In the genomic region with DNA sequence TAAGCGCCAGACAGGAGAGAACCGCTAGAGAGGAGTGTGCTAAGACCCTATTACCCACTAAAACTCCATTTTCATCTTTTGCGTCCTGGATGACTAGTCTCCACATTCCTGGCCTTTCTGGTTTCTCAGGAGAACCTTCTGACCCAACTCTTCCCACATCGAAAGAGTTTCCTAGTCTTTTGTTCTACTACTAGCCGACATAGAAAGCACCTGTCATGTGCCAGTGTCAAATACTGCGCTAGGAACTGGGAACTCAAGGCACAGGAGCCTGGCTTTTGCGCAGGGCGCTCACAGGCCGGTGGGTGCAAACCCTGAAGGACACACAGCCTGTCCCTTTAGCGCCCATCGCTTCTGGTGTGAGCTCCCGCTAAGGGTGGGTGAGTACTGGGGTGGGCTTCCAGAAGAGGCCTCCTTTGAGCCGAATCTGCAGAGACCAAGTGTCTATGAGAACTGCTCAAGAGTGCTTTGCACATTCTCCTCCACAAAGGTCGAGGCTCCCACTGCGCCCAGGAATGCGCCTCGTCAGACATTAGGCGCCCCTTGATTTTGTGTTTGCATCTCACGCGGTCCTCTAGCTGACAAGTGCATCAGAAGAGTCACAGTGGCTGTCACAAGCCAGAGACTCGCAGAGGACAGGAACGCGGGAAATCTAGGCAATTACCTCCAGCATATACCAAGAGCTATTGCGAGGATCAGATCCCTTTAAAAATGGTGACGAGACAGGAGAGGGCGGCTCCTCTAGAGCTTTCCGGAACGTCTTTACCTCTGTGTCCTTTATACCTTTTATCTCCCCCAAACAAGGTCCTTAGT, we compare ENCODE assay signal across 8 cellular contexts. TPM values are rescaled to one million over a fixed set of nuclear protein-coding genes. Genes with fewer than 3 reads are reported as not detected.
DNase-seq lines count a peak whose midpoint lies in the region; TF ChIP-seq lines count a peak whose summit lies in the region.

No MANE protein-coding gene starts in this region.

- H3K36me3 ChIP-seq in HAP-1 (replicated peaks): peaks cover 20% of the 10 kb centered on the region
- H3K36me3 ChIP-seq in SJSA1: peaks cover 27% of the 10 kb centered on the region
- peaks cover 12 to 15% of the 10 kb centered on the region in 2 experiments for H3K36me3 ChIP-seq in trophoblast cell (ENCODE audit: control insufficient read depth in 1 of 2, insufficient read depth in 2 of 2, low read length in 2 of 2)

- peak overlapping the region; percentile 2 for H4K8ac ChIP-seq in trophoblast cell (ENCODE audit: low read depth, low read length)

- no peak overlapping the region for H2AK5ac ChIP-seq in trophoblast cell (ENCODE audit: low read length)

- in situ Hi-C loops in HAP-1 (cut with MboI; ENCODE audit: low sequenced_read_pairs): no loop called here

- peak overlapping the region; percentile 16 for H3K4me3 ChIP-seq in AG10803 (ENCODE audit: low read length)
- peak overlapping the region; percentile 65 for H3K4me3 ChIP-seq in HAP-1
- H3K4me3 ChIP-seq in SJSA1: peak overlapping the region; percentile 46; the same call in 1 of the 2 replicates
- peak overlapping the region; percentile 100 for H3K4me3 ChIP-seq in epithelial cell of esophagus (ENCODE audit: low read length)
- no peak overlapping the region for H3K4me3 ChIP-seq in trophoblast cell (ENCODE audit: low read depth, low read length)

- no peak overlapping the region for H3K9ac ChIP-seq in trophoblast cell (ENCODE audit: low read length)

- H2BK5ac ChIP-seq in trophoblast cell (ENCODE audit: low read depth, low read length, poor library complexity): no peak overlapping the region

- H3K27me3 ChIP-seq in HAP-1 (ENCODE audit: low read depth): no peaks in the 10 kb centered on the region
- no peaks in the 10 kb centered on the region for H3K27me3 ChIP-seq in SJSA1 (replicated peaks)
- no peaks in the 10 kb centered on the region for H3K27me3 ChIP-seq in trophoblast cell (ENCODE audit: insufficient read depth, low read length)

- H3K14ac ChIP-seq in trophoblast cell (ENCODE audit: low read length): no peak overlapping the region

- H3K9me3 ChIP-seq in HAP-1 (no peaks in the 10 kb centered on the region), SJSA1 (replicated peaks) (no peaks in the 10 kb centered on the region), trophoblast cell (ENCODE audit: insufficient read depth, low read depth, low read length) (no peaks in the 10 kb centered on the region)

- peaks cover 24% of the 10 kb centered on the region for H3K4me1 ChIP-seq in HAP-1
- H3K4me1 ChIP-seq in SJSA1 (replicated peaks): peaks cover 40% of the 10 kb centered on the region
- peaks cover 15 to 24% of the 10 kb centered on the region in 2 experiments for H3K4me1 ChIP-seq in trophoblast cell (ENCODE audit: control insufficient read depth in 1 of 2, insufficient read depth in 2 of 2, low read length in 2 of 2)

- H3K79me2 ChIP-seq in trophoblast cell (ENCODE audit: control insufficient read depth, insufficient read depth, low read length, poor library complexity): peaks cover 38% of the 10 kb centered on the region

- H4K91ac ChIP-seq in trophoblast cell (ENCODE audit: low read depth, low read length): peak overlapping the region; percentile 1

- no CpG with 5 or more reads among the region's 28 CpGs for WGBS in trophoblast cell (ENCODE audit: extremely low coverage, insufficient coverage, insufficient read length)

- H3K27ac ChIP-seq in SJSA1 (no peak overlapping the region), trophoblast cell (ENCODE audit: low read depth, low read length) (no peak overlapping the region)

- TF ChIP-seq CTCF in AG10803 (conservative IDR thresholded peaks at IDR 0.05; ENCODE audit: low read length): no peak
- TF ChIP-seq CTCF in epithelial cell of esophagus (IDR thresholded peaks at IDR 0.05; ENCODE audit: insufficient read depth, low read depth, low read length, missing control alignments): no peak

- no peak overlapping the region for H3K18ac ChIP-seq in trophoblast cell (ENCODE audit: low read length)

- peak overlapping the region; percentile 89 for H3K4me2 ChIP-seq in trophoblast cell (ENCODE audit: low read length)

- H3K79me1 ChIP-seq in trophoblast cell (ENCODE audit: low read length): peaks cover 30% of the 10 kb centered on the region

- no peak overlapping the region for H2BK120ac ChIP-seq in trophoblast cell (ENCODE audit: insufficient read depth, low read length, poor library complexity)

- no peak overlapping the region for H4K12ac ChIP-seq in trophoblast cell (ENCODE audit: low read depth, low read length)

- no peak overlapping the region for H3K23ac ChIP-seq in trophoblast cell (ENCODE audit: low read length)

- no peak for DNase-seq in AG10803 (ENCODE audit: low read depth)
- no peak for DNase-seq in HAP-1 (ENCODE audit: low spot score in 2 of 2)
- DNase-seq in SJSA1 (ENCODE audit: low read depth in 1 of 2, low spot score in 2 of 2): no peak
- DNase-seq in epithelial cell of esophagus (ENCODE audit: low read depth): peak; percentile 60
- peak; percentile 47 to 66 for DNase-seq in trophoblast cell
- DNase-seq in stimulated activated naive CD4-positive, alpha-beta T cell treated with Interleukin-2 at 50 U/mL for 16 hours (lab: John Stamatoyannopoulos, UW): no peak
- no peak for DNase-seq in H4 (ENCODE audit: low spot score)
- no peak for DNase-seq in stimulated activated CD4-positive, alpha-beta T cell treated with anti-CD3 and anti-CD28 coated beads, Interleukin-4, amount 100 ng/mL, for 4 hours

- no peak overlapping the region for H3K4ac ChIP-seq in trophoblast cell (ENCODE audit: low read depth, low read length)

- H2AFZ ChIP-seq in trophoblast cell (ENCODE audit: insufficient read depth, low read length, poor library complexity): no peak overlapping the region

- no peak overlapping the region for H2BK12ac ChIP-seq in trophoblast cell (ENCODE audit: low read length)

RNA-seq across cellular contexts. Expression of a gene that starts 2.0 kb away (rescaled TPM):
- total RNA-seq in SJSA1 (2014; rRNA removed; shearing (Covaris generic)): 297 and 448 TPM in 2 replicates
- polyA plus RNA-seq in trophoblast cell (2013): 299 and 301 TPM in 2 replicates
- 592 and 607 TPM in 2 replicates for total RNA-seq in H4 (2014; rRNA removed; shearing (Covaris generic))

RNA-seq across cellular contexts. Expression of a gene that starts 2.4 kb away (rescaled TPM):
- total RNA-seq in SJSA1 (2014; rRNA removed; shearing (Covaris generic)): 3.6 and 4.2 TPM in 2 replicates
- 42.2 and 42.5 TPM in 2 replicates for polyA plus RNA-seq in trophoblast cell (2013)
- total RNA-seq in H4 (2014; rRNA removed; shearing (Covaris generic)): 1.6 and 3.9 TPM in 2 replicates

RNA-seq across cellular contexts. Expression of a gene that starts 20.4 kb away (rescaled TPM):
- total RNA-seq in SJSA1 (2014; rRNA removed; shearing (Covaris generic)): 2.2 and 6.1 TPM in 2 replicates
- 7.1 and 7.8 TPM in 2 replicates for polyA plus RNA-seq in trophoblast cell (2013)
- 2.3 and 6.7 TPM in 2 replicates for total RNA-seq in H4 (2014; rRNA removed; shearing (Covaris generic))

RNA-seq across cellular contexts. Expression of a gene that starts 45.4 kb away (rescaled TPM):
- total RNA-seq in SJSA1 (2014; rRNA removed; shearing (Covaris generic)): 8.6 and 11.7 TPM in 2 replicates
- 15.3 and 16.2 TPM in 2 replicates for polyA plus RNA-seq in trophoblast cell (2013)
- 7.8 and 13.6 TPM in 2 replicates for total RNA-seq in H4 (2014; rRNA removed; shearing (Covaris generic))

RNA-seq across cellular contexts. Expression of a gene that starts 48.8 kb away (rescaled TPM):
- total RNA-seq in SJSA1 (2014; rRNA removed; shearing (Covaris generic)): 37.0 and 47.9 TPM in 2 replicates
- 22.1 and 25.2 TPM in 2 replicates for polyA plus RNA-seq in trophoblast cell (2013)
- 24.6 and 32.4 TPM in 2 replicates for total RNA-seq in H4 (2014; rRNA removed; shearing (Covaris generic))

Comparison
In these comparisons a context has a peak if more than half of its experiments do, and no peak if none do; other contexts are left out.
1. DNase-seq: peak in epithelial cell of esophagus (single experiment) and trophoblast cell (2 of 2); none in AG10803 (single experiment), HAP-1 (0 of 2), SJSA1 (0 of 2), stimulated activated naive CD4-positive, alpha-beta T cell treated with Interleukin-2 at 50 U/mL for 16 hours (single experiment), H4 (single experiment) and stimulated activated CD4-positive, alpha-beta T cell treated with anti-CD3 and anti-CD28 coated beads, Interleukin-4, amount 100 ng/mL, for 4 hours (0 of 2).